Comparison of ENCODE assay signal across 8 cellular contexts in the genomic region with DNA sequence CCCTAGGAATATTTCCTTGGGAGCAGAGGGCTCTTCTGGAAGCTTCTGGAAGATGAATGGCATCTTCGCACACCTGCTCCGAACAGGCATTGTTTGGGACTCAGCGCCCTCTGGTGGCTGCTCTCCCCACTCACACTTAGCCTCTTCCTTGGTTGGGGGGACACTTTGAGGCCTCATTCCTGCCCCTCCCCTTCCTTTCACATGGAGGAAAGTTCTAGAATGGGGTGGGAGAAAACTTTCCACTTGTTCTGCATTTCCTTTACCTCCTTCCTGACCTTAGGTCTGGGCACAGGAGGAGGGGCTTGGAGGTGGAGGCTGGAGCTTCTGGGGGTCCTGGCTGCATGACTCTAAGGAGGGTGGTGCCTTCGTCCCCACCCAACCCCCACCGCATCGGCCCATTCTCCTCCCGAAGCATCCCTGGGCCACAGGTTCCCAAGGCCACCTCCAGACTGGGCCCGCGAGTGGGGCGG. TPM values are rescaled to one million over a fixed set of nuclear protein-coding genes. Genes with fewer than 3 reads are reported as not detected.
DNase-seq lines count a peak whose midpoint lies in the region; ATAC-seq and TF ChIP-seq lines count a peak whose summit lies in the region.

No MANE protein-coding gene starts in this region.

- no peaks in the 10 kb centered on the region for H3K9me3 Mint-ChIP-seq in memory B cell

- H3K36me3 Mint-ChIP-seq in memory B cell: no peaks in the 10 kb centered on the region

- no peaks in the 10 kb centered on the region for H3K4me1 Mint-ChIP-seq in memory B cell

- ATAC-seq in GM18867 (IDR thresholded peaks at IDR 0.05; ENCODE audit: unreplicated experiment) (peak; percentile 58), memory B cell (ENCODE audit: low read depth) (peak; percentile 45)
- no peak for ATAC-seq in stimulated activated naive CD8-positive, alpha-beta T cell treated with anti-CD3 and anti-CD28 coated beads, Interleukin-15, Interleukin-2, amounts not matched to agents 100 U/mL and 50 U/mL, for 24 hours

- peak; percentile 91 for TF ChIP-seq CTCF in BE2C (IDR thresholded peaks at IDR 0.05; ENCODE audit: low read depth, low read length)
- peak; percentile 87 for TF ChIP-seq CTCF in WI38 (IDR thresholded peaks at IDR 0.05; ENCODE audit: low read depth, low read length)

- H3K4me3 ChIP-seq in BE2C (ENCODE audit: low read depth, low read length): no peak overlapping the region
- no peak overlapping the region for H3K4me3 ChIP-seq in WI38 (ENCODE audit: low read depth, low read length)

- H3K4me3 Mint-ChIP-seq in memory B cell: no peak overlapping the region

- H3K27me3 ChIP-seq in BE2C: peaks cover 13% of the 10 kb centered on the region

- DNase-seq in BE2C: peak; percentile 66
- DNase-seq in LoVo (ENCODE audit: low spot score): peak; percentile 48
- DNase-seq in dermis blood vessel endothelial cell: peak; percentile 76
- DNase-seq in memory B cell (ENCODE audit: low spot score in 2 of 2): peak; percentile 41 to 47
- peak; percentile 53 for DNase-seq in stimulated activated naive CD8-positive, alpha-beta T cell treated with anti-CD3 and anti-CD28 coated beads, Interleukin-15, Interleukin-2, amounts not matched to agents 100 U/mL and 50 U/mL, for 24 hours
- no peak for DNase-seq in NCI-H128 (lab: John Stamatoyannopoulos, UW; ENCODE audit: unreplicated experiment)

- no peaks in the 10 kb centered on the region for H3K9me3 ChIP-seq in BE2C

- no peak overlapping the region for H3K27ac Mint-ChIP-seq in memory B cell

- H3K4me1 ChIP-seq in BE2C: no peaks in the 10 kb centered on the region

- peaks cover 23% of the 10 kb centered on the region for H3K27me3 Mint-ChIP-seq in memory B cell

- no peaks in the 10 kb centered on the region for H3K36me3 ChIP-seq in BE2C

RNA-seq across cellular contexts. Expression of gene SMIM32, which starts 19.3 kb away (rescaled TPM):
- polyA plus RNA-seq in BE2C (2012; ENCODE audit: insufficient read depth, insufficient read length, low read depth): not detected
- not detected in 2 replicates for total RNA-seq in dermis blood vessel endothelial cell
